Comparison of ENCODE assay signal across 1 cellular context in genomic region chr2:238173692-238174091, GRCh38.
TF ChIP-seq lines count a peak whose summit lies in the region.

No MANE protein-coding gene starts in this region.

TF ChIP-seq in K562, 482 proteins besides CTCF, POLR2A, EP300 and RAD21:
- TF ChIP-seq ATF2 (CRISPR knock-in tag; IDR thresholded peaks at IDR 0.05) (no peak), ZNF133 (CRISPR knock-in tag; IDR thresholded peaks at IDR 0.05) (no peak), ZMIZ1 (IDR thresholded peaks at IDR 0.05; ENCODE audit: low read depth in 2 of 2, low read length in 2 of 2) (no peak), ZNF696 (CRISPR knock-in tag; conservative IDR thresholded peaks at IDR 0.05) (no peak), RHOXF2B (CRISPR knock-in tag; conservative IDR thresholded peaks at IDR 0.05) (no peak), CHCHD3 (CRISPR knock-in tag; IDR thresholded peaks at IDR 0.05) (no peak), TAL1 (IDR thresholded peaks at IDR 0.05) (no peak), PCBP1 (IDR thresholded peaks at IDR 0.05; ENCODE audit: low read depth, low read length, poor library complexity, severe bottlenecking) (no peak), BDP1 (IDR thresholded peaks at IDR 0.05; ENCODE audit: insufficient read depth, insufficient read length) (no peak), SMAD4 (CRISPR knock-in tag; conservative IDR thresholded peaks at IDR 0.05) (no peak), GTF2F1 (IDR thresholded peaks at IDR 0.05; ENCODE audit: low read depth, low read length) (no peak), SMARCC2 (IDR thresholded peaks at IDR 0.05; ENCODE audit: low read depth) (no peak), NFXL1 (CRISPR knock-in tag; IDR thresholded peaks at IDR 0.05) (no peak), SETDB1 (IDR thresholded peaks at IDR 0.05; ENCODE audit: low read length) (no peak), ETS2 (tag; IDR thresholded peaks at IDR 0.05; ENCODE audit: borderline replicate concordance, poor library complexity, severe bottlenecking) (no peak), NR0B1 (IDR thresholded peaks at IDR 0.05; ENCODE audit: partially characterized antibody) (no peak), GABPA (tag; conservative IDR thresholded peaks at IDR 0.05; ENCODE audit: low read depth) (no peak), PKNOX1 (IDR thresholded peaks at IDR 0.05) (no peak)
TF ChIP-seq in K562: peak in this region for 0.
